30 cellular contexts compared by ENCODE assay signal in genomic region chr22:44541671-44542319, GRCh38.
"Had no signal": no experiment of that assay in that cellular context is flagged by ENCODE, and none has a peak within 500 bp of the region (broad histone marks: within the 10 kb centered on the region; RNA-seq: fewer than 3 reads in every experiment).

No MANE protein-coding gene starts in this region.

- H3K36me3 ChIP-seq: ascending aorta, Peyer's patch had no signal

- H3K36me3 Mint-ChIP-seq: activated CD4-positive, alpha-beta memory T cell treated with anti-CD3 and anti-CD28 coated beads for 36 hours; activated CD8-positive, alpha-beta memory T cell treated with anti-CD3 and anti-CD28 coated beads, Interleukin-2, amount 10 ng/mL, durations not matched to agents 7 days and 5 days; activated naive CD4-positive, alpha-beta T cell treated with anti-CD3 and anti-CD28 coated beads, Interleukin-2, amount 50 U/mL, for 24 hours; activated naive CD8-positive, alpha-beta T cell treated with anti-CD3 and anti-CD28 coated beads, Interleukin-2, amount 10 ng/mL, durations not matched to agents 7 days and 5 days; T-cell had no signal

- H3K9me3 ChIP-seq: ascending aorta, Peyer's patch had no signal

- DNase-seq: activated B cell treated with CpG ODN at 0.5 μM for 24 hours; activated CD4-positive, alpha-beta memory T cell treated with anti-CD3 and anti-CD28 coated beads for 36 hours; activated CD4-positive, alpha-beta T cell treated with anti-CD3 and anti-CD28 coated beads for 4 hours; activated CD4-positive, alpha-beta T cell treated with anti-CD3 and anti-CD28 coated beads, Interleukin-2, amount 50 U/mL, for 1 hour; activated CD4-positive, CD25-positive, alpha-beta regulatory T cell treated with anti-CD3 and anti-CD28 coated beads, Interleukin-2, amount 50 U/mL, for 72 hours; activated CD8-positive, alpha-beta memory T cell treated with anti-CD3 and anti-CD28 coated beads for 24 hours; activated CD8-positive, alpha-beta memory T cell treated with anti-CD3 and anti-CD28 coated beads, Interleukin-2, amount 10 ng/mL, durations not matched to agents 7 days and 5 days; activated CD8-positive, alpha-beta memory T cell treated with anti-CD3 and anti-CD28 coated beads, Interleukin-2, amount 50 U/mL, for 48 hours; activated gamma-delta T cell; activated naive CD4-positive, alpha-beta T cell treated with Interleukin-2 at 50 U/mL for 16 hours; activated naive CD8-positive, alpha-beta T cell treated with anti-CD3 and anti-CD28 coated beads, Interleukin-2, amount 10 ng/mL, durations not matched to agents 7 days and 5 days; activated T-cell treated with anti-CD3 and anti-CD28 coated beads, Interleukin-2, amount 50 U/mL, for 48 hours; amygdala; IMR-90; NCI-H146; NCI-H187; NCI-H510A; NCI-H526; NCI-H748 treated with DMSO at 0.1 percent for 48 hours; NK-92 treated with Interleukin-12 subunit alpha and Interleukin-12 subunit beta, amount 100 ng/mL, for 24 hours; PC-3; Peyer's patch; SIG-M5; T-cell; T-helper 2 cell; T-helper 9 cell had no signal

- H3K27me3 ChIP-seq: ascending aorta, Peyer's patch had no signal

- H3K27ac Mint-ChIP-seq: activated B cell treated with CpG ODN at 0.5 μM for 24 hours; activated CD4-positive, alpha-beta memory T cell treated with anti-CD3 and anti-CD28 coated beads for 36 hours; activated CD8-positive, alpha-beta memory T cell treated with anti-CD3 and anti-CD28 coated beads, Interleukin-2, amount 10 ng/mL, durations not matched to agents 7 days and 5 days; T-cell had no signal

- H3K27ac ChIP-seq: ascending aorta, Peyer's patch, VCaP had no signal

- H3K4me1 Mint-ChIP-seq: activated CD8-positive, alpha-beta memory T cell treated with anti-CD3 and anti-CD28 coated beads, Interleukin-2, amount 10 ng/mL, durations not matched to agents 7 days and 5 days; activated naive CD4-positive, alpha-beta T cell treated with anti-CD3 and anti-CD28 coated beads, Interleukin-2, amount 50 U/mL, for 24 hours had no signal

- H3K4me1 ChIP-seq: ascending aorta, Peyer's patch had no signal

- H3K4me3 ChIP-seq: ascending aorta, K562, Peyer's patch had no signal

- H3K9me3 Mint-ChIP-seq: activated B cell treated with CpG ODN at 0.5 μM for 24 hours; activated CD4-positive, alpha-beta memory T cell treated with anti-CD3 and anti-CD28 coated beads for 36 hours; activated naive CD4-positive, alpha-beta T cell treated with anti-CD3 and anti-CD28 coated beads, Interleukin-2, amount 50 U/mL, for 24 hours; activated naive CD8-positive, alpha-beta T cell treated with anti-CD3 and anti-CD28 coated beads, Interleukin-2, amount 10 ng/mL, durations not matched to agents 7 days and 5 days; T-cell had no signal

- H3K4me3 Mint-ChIP-seq: activated B cell treated with CpG ODN at 0.5 μM for 24 hours; activated CD4-positive, alpha-beta memory T cell treated with anti-CD3 and anti-CD28 coated beads for 36 hours; activated CD8-positive, alpha-beta memory T cell treated with anti-CD3 and anti-CD28 coated beads, Interleukin-2, amount 10 ng/mL, durations not matched to agents 7 days and 5 days; activated naive CD4-positive, alpha-beta T cell treated with anti-CD3 and anti-CD28 coated beads, Interleukin-2, amount 50 U/mL, for 24 hours; activated naive CD8-positive, alpha-beta T cell treated with anti-CD3 and anti-CD28 coated beads, Interleukin-2, amount 10 ng/mL, durations not matched to agents 7 days and 5 days; T-cell had no signal
